Comparison of ENCODE assay signal across 10 cellular contexts in genomic region chr17:20157078-20157360, GRCh38.
A peak's percentile ranks its signal among the peaks of the same experiment; 100 is the strongest.
DNase-seq lines count a peak whose midpoint lies in the region; ATAC-seq and TF ChIP-seq lines count a peak whose summit lies in the region.
"Had no signal": no experiment of that assay in that cellular context is flagged by ENCODE, and none has a peak within 500 bp of the region (broad histone marks: within the 10 kb centered on the region; RNA-seq: fewer than 3 reads in every experiment).

No MANE protein-coding gene starts in this region.

- H3K4me1 Mint-ChIP-seq in CD4-positive, CD25-positive, alpha-beta regulatory T cell = peaks cover 0 to 6% (median 2%) of the 10 kb centered on the region in 4 donors
- H3K4me1 Mint-ChIP-seq in neural progenitor cell = peaks cover 3% of the 10 kb centered on the region

- BruUV-seq in PC-3 (replicated peaks; lab: Mats Ljungman, UMichigan) = TSS peak; percentile 44

- peak overlapping the region; percentile 58 for H3K9ac ChIP-seq in PC-3 (ENCODE audit: low read length)
- H3K9ac ChIP-seq in endocrine pancreas (ENCODE audit: control insufficient read depth, insufficient read depth, low read length) = no peak overlapping the region
- peak overlapping the region; percentile 72 for H3K9ac ChIP-seq in neural progenitor cell

- H3K4me2 ChIP-seq in PC-3 (ENCODE audit: low read length) (peak overlapping the region; percentile 85), neural progenitor cell (peak overlapping the region; percentile 95)

- no peak for ATAC-seq in CD4-positive, CD25-positive, alpha-beta regulatory T cell (ENCODE audit: low read depth in 2 of 2)
- ATAC-seq in PC-3 (no peak), GM19467 (IDR thresholded peaks at IDR 0.05; ENCODE audit: unreplicated experiment) (no peak), GM18502 (IDR thresholded peaks at IDR 0.05; ENCODE audit: poor library complexity, unreplicated experiment) (no peak), Right ventricle myocardium inferior (no peak)

- H2AFZ ChIP-seq in PC-3 (ENCODE audit: low read length) (peak overlapping the region; percentile 57), neural progenitor cell (replicated peaks) (no peak overlapping the region)

- H3K27ac ChIP-seq in CD4-positive, CD25-positive, alpha-beta regulatory T cell (ENCODE audit: insufficient read depth, low read length, poor library complexity, severe bottlenecking) = no peak overlapping the region
- H3K27ac ChIP-seq in PC-3 (ENCODE audit: low read length) (no peak overlapping the region), neural progenitor cell (no peak overlapping the region)

- POLR2A ChIA-PET in PC-3 (lab: Charles Lee; ENCODE audit: unreplicated experiment) = no interaction called here

- H4K20me1 ChIP-seq in PC-3 (ENCODE audit: low read length) (peaks cover 9% of the 10 kb centered on the region; the same call in 1 of the 2 replicates), neural progenitor cell (ENCODE audit: low read depth) (peaks cover 37% of the 10 kb centered on the region)

- H3K79me2 ChIP-seq in PC-3 (ENCODE audit: low read length) = peaks cover 53% of the 10 kb centered on the region
- peaks cover 46% of the 10 kb centered on the region for H3K79me2 ChIP-seq in neural progenitor cell (ENCODE audit: low read depth)

- H3K9me3 Mint-ChIP-seq in CD4-positive, CD25-positive, alpha-beta regulatory T cell = no peaks in the 10 kb centered on the region
- no peaks in the 10 kb centered on the region for H3K9me3 Mint-ChIP-seq in neural progenitor cell

- H3F3A ChIP-seq in PC-3 (ENCODE audit: low read length, unreplicated experiment) (no peaks in the 10 kb centered on the region), neural progenitor cell (ENCODE audit: low read depth) (peaks cover 10% of the 10 kb centered on the region)

- TF ChIP-seq CTCF in PC-3 (conservative IDR thresholded peaks at IDR 0.05; ENCODE audit: low read depth, low read length) = no peak
- no peak for TF ChIP-seq CTCF in neural progenitor cell (IDR thresholded peaks at IDR 0.05)

- H3K4me1 ChIP-seq in CD4-positive, CD25-positive, alpha-beta regulatory T cell (ENCODE audit: control insufficient read depth, insufficient read depth, low read length, poor library complexity, severe bottlenecking) = peaks cover 25% of the 10 kb centered on the region
- peaks cover 20% of the 10 kb centered on the region for H3K4me1 ChIP-seq in PC-3 (ENCODE audit: insufficient read depth, low read length)
- H3K4me1 ChIP-seq in endocrine pancreas (ENCODE audit: control insufficient read depth, insufficient read depth, low read length) = no peaks in the 10 kb centered on the region
- peaks cover 5% of the 10 kb centered on the region for H3K4me1 ChIP-seq in neural progenitor cell

- no peaks in the 10 kb centered on the region for H3K27me3 ChIP-seq in CD4-positive, CD25-positive, alpha-beta regulatory T cell (ENCODE audit: control insufficient read depth, insufficient read depth, low read length)
- H3K27me3 ChIP-seq in PC-3 (ENCODE audit: low read length) (no peaks in the 10 kb centered on the region), endocrine pancreas (ENCODE audit: control insufficient read depth, insufficient read depth, low read length) (no peaks in the 10 kb centered on the region), neural progenitor cell (peaks cover 39% of the 10 kb centered on the region)

- CTCF ChIA-PET in PC-3 (lab: Charles Lee) = no interaction called here

- intact Hi-C loops in PC-3 (cut with micrococcal nuclease) = loop anchor here (5.0 kb wide), 1 partner anchor 45 kb away; no protein-coding TSS in a partner anchor
- intact Hi-C loops in Right ventricle myocardium inferior (cut with DNase I) = no loop called here

- peaks cover 4% of the 10 kb centered on the region for H3K27me3 Mint-ChIP-seq in CD4-positive, CD25-positive, alpha-beta regulatory T cell
- no peaks in the 10 kb centered on the region for H3K27me3 Mint-ChIP-seq in neural progenitor cell (ENCODE audit: insufficient read depth, low read depth)

- no peaks in the 10 kb centered on the region for H3K36me3 Mint-ChIP-seq in CD4-positive, CD25-positive, alpha-beta regulatory T cell
- H3K36me3 Mint-ChIP-seq in neural progenitor cell = peaks cover 12% of the 10 kb centered on the region

- peak overlapping the region; percentile 80 to 91 (median 84) for H3K4me3 Mint-ChIP-seq in CD4-positive, CD25-positive, alpha-beta regulatory T cell
- H3K4me3 Mint-ChIP-seq in neural progenitor cell = peak overlapping the region; percentile 96

- peak overlapping the region; percentile 78 for H3K4me3 ChIP-seq in CD4-positive, CD25-positive, alpha-beta regulatory T cell (ENCODE audit: low read depth, low read length)
- H3K4me3 ChIP-seq in PC-3 (ENCODE audit: low read length) (peak overlapping the region; percentile 74), endocrine pancreas (ENCODE audit: control insufficient read depth, insufficient read depth, low read length) (peak overlapping the region; percentile 46), neural progenitor cell (peak overlapping the region; percentile 79)

- no peak for DNase-seq in CD4-positive, CD25-positive, alpha-beta regulatory T cell
- DNase-seq in PC-3 (no peak), neural progenitor cell (ENCODE audit: low spot score) (peak; percentile 21), NCI-H1105 (lab: John Stamatoyannopoulos, UW) (no peak), Right ventricle myocardium inferior (ENCODE audit: missing footprints) (no peak)
- DNase-seq: NCI-H774, occipital lobe had no signal

- H3K36me3 ChIP-seq in CD4-positive, CD25-positive, alpha-beta regulatory T cell (ENCODE audit: control insufficient read depth, insufficient read depth, low read length) = no peaks in the 10 kb centered on the region
- H3K36me3 ChIP-seq in PC-3 (ENCODE audit: low read depth, low read length) = no peaks in the 10 kb centered on the region
- H3K36me3 ChIP-seq in endocrine pancreas (ENCODE audit: control insufficient read depth, insufficient read depth, low read length) = no peaks in the 10 kb centered on the region
- no peaks in the 10 kb centered on the region for H3K36me3 ChIP-seq in neural progenitor cell

- no peak overlapping the region for H3K27ac Mint-ChIP-seq in CD4-positive, CD25-positive, alpha-beta regulatory T cell
- H3K27ac Mint-ChIP-seq in neural progenitor cell = no peak overlapping the region

- H3K9me3 ChIP-seq in CD4-positive, CD25-positive, alpha-beta regulatory T cell (ENCODE audit: control insufficient read depth in 2 of 2, low read length in 2 of 2) = no peaks in the 10 kb centered on the region
- H3K9me3 ChIP-seq in PC-3 (ENCODE audit: low read length) (no peaks in the 10 kb centered on the region), endocrine pancreas (ENCODE audit: control insufficient read depth, low read length) (no peaks in the 10 kb centered on the region), neural progenitor cell (ENCODE audit: low read depth) (no peaks in the 10 kb centered on the region)

- no peaks in the 10 kb centered on the region for H3K9me2 ChIP-seq in PC-3 (replicated peaks; ENCODE audit: low read length)
